34 cellular contexts compared by ENCODE assay signal in the genomic region with DNA sequence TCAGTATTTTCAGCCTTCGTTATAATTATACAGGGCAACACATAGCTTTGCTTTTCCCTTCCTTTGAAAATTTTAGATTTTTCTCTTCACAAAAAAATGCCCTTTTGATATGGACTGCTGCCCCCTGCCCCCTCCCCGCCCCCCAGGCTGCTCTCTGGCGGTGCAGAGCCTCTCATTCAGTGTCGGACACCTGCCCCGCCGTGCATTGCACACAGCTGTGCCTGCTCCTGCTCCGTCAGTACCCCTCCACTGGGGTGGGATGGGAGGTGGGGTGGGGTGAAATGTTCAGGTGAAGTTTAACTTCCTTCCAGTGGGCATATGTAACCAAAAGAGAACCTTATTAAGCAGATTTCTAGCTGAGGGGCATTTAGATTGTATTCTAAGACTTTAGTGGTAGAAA.
"Had no signal": no experiment of that assay in that cellular context is flagged by ENCODE, and none has a peak within 500 bp of the region (broad histone marks: within the 10 kb centered on the region; RNA-seq: fewer than 3 reads in every experiment).

No MANE protein-coding gene starts in this region.

- H3K4me3 ChIP-seq: MG63 had no signal

- H3K36me3 ChIP-seq: MG63 had no signal

- H3K9me3 ChIP-seq: MG63 had no signal

- H3K27ac ChIP-seq: KMS-11 had no signal

- H3K27me3 ChIP-seq: MG63 had no signal

- DNase-seq: Karpas-422, Kasumi-1, MG63, MM.1S, MV-4-11, NCI-H1092, NCI-H1092 treated with DMSO at 0.1 percent for 48 hours, NCI-H1105, NCI-H1105 treated with DMSO at 0.1 percent for 48 hours, NCI-H1417, NCI-H1417 treated with DMSO at 0.1 percent for 48 hours, NCI-H1436, NCI-H1436 treated with DMSO at 0.1 percent for 48 hours, NCI-H146, NCI-H1694, NCI-H1694 treated with DMSO at 0.1 percent for 48 hours, NCI-H187, NCI-H187 treated with DMSO at 0.1 percent for 48 hours, NCI-H1930, NCI-H2029, NCI-H2029 treated with DMSO at 0.1 percent for 48 hours, NCI-H2081, NCI-H2081 treated with DMSO at 0.1 percent for 48 hours, NCI-H2107, NCI-H2171, NCI-H2171 treated with DMSO at 0.1 percent for 48 hours, NCI-H2227 treated with DMSO at 0.1 percent for 48 hours, NCI-H226, NCI-H345, NCI-H446, NCI-H446 treated with DMSO at 0.1 percent for 48 hours, NCI-H510A, NCI-H510A treated with DMSO at 0.1 percent for 48 hours had no signal
